8 cellular contexts compared by ENCODE assay signal in genomic region chr14:35401422-35401729, GRCh38. TPM values are rescaled to one million over a fixed set of nuclear protein-coding genes. Genes with fewer than 3 reads are reported as not detected.
DNase-seq lines count a peak whose midpoint lies in the region; ATAC-seq and TF ChIP-seq lines count a peak whose summit lies in the region.

No MANE protein-coding gene starts in this region.

- peak overlapping the region; percentile 93 for H3K4me3 Mint-ChIP-seq in activated CD8-positive, alpha-beta T cell treated with anti-CD3 and anti-CD28 coated beads for 36 hours

- H3K27ac Mint-ChIP-seq in activated CD8-positive, alpha-beta T cell treated with anti-CD3 and anti-CD28 coated beads for 36 hours = peak overlapping the region; percentile 92

- H3K9ac ChIP-seq in skeletal muscle tissue (ENCODE audit: low read depth in 1 of 3, low read length in 3 of 3) = peak overlapping the region; percentile 89 to 96 (median 92)

- H3K27ac ChIP-seq in skeletal muscle tissue (ENCODE audit: low read depth, low read length) = peak overlapping the region; percentile 95

- H3K9me3 Mint-ChIP-seq in activated CD8-positive, alpha-beta T cell treated with anti-CD3 and anti-CD28 coated beads for 36 hours = no peaks in the 10 kb centered on the region

- peaks cover 48 to 64% (median 56%) of the 10 kb centered on the region in 3 donors for H3K4me1 ChIP-seq in skeletal muscle tissue (ENCODE audit: control insufficient read depth in 3 of 3, insufficient read depth in 3 of 3, low read length in 3 of 3)

- H3K9me3 ChIP-seq in skeletal muscle tissue (ENCODE audit: control insufficient read depth in 3 of 3, low read length in 3 of 3) = no peaks in the 10 kb centered on the region

- H3K36me3 ChIP-seq in skeletal muscle tissue (ENCODE audit: control insufficient read depth in 3 of 3, insufficient read depth in 3 of 3, low read length in 3 of 3) = peaks cover 36 to 42% (median 38%) of the 10 kb centered on the region in 3 donors

- CTCF ChIA-PET in activated CD8-positive, alpha-beta T cell treated with anti-CD3 and anti-CD28 coated beads for 36 hours (lab: Charles Lee) = interaction anchor here (0.9 to 7.1 kb wide), 10 partner anchors 9 to 261 kb away, joined by 3 to 88 read pairs (median 4); no protein-coding TSS in a partner anchor

- DNase-seq in GM12865 (ENCODE audit: low read depth) (no peak), foreskin fibroblast (no peak), GF-D8 (lab: John Stamatoyannopoulos, UW) (no peak)
- no peak for DNase-seq in activated CD8-positive, alpha-beta T cell treated with anti-CD3 and anti-CD28 coated beads for 36 hours
- DNase-seq in central memory CD4-positive, alpha-beta T cell = no peak

- no peak for ATAC-seq in activated CD8-positive, alpha-beta T cell treated with anti-CD3 and anti-CD28 coated beads for 36 hours
- ATAC-seq in HG03439 (IDR thresholded peaks at IDR 0.05; ENCODE audit: unreplicated experiment) (no peak), GM21619 (IDR thresholded peaks at IDR 0.05; ENCODE audit: unreplicated experiment) (no peak)

- intact Hi-C loops in activated CD8-positive, alpha-beta T cell treated with anti-CD3 and anti-CD28 coated beads for 36 hours (cut with micrococcal nuclease) = loop anchor here (5.0 kb wide), 2 partner anchors 34 to 49 kb away; no protein-coding TSS in a partner anchor

- TF ChIP-seq CTCF in GM12865 (IDR thresholded peaks at IDR 0.05; ENCODE audit: insufficient read depth, low read depth, low read length, missing control alignments) (no peak), foreskin fibroblast (IDR thresholded peaks at IDR 0.05; ENCODE audit: low read depth, low read length) (no peak)
- no peak for TF ChIP-seq CTCF in activated CD8-positive, alpha-beta T cell treated with anti-CD3 and anti-CD28 coated beads for 36 hours (IDR thresholded peaks at IDR 0.05)

- H3K4me3 ChIP-seq in GM12865 (ENCODE audit: low read depth, low read length) (peak overlapping the region; percentile 54), foreskin fibroblast (ENCODE audit: low read depth in 1 of 2, low read length in 2 of 2) (peak overlapping the region; percentile 88 to 89), skeletal muscle tissue (ENCODE audit: low read length in 3 of 3) (peak overlapping the region; percentile 42 to 97 (median 96))

- no peaks in the 10 kb centered on the region for H3K27me3 ChIP-seq in skeletal muscle tissue (ENCODE audit: control insufficient read depth in 3 of 3, insufficient read depth in 3 of 3, low read length in 3 of 3)

- no peaks in the 10 kb centered on the region for H3K27me3 Mint-ChIP-seq in activated CD8-positive, alpha-beta T cell treated with anti-CD3 and anti-CD28 coated beads for 36 hours

- POLR2A ChIA-PET in activated CD8-positive, alpha-beta T cell treated with anti-CD3 and anti-CD28 coated beads for 36 hours (lab: Charles Lee) = interaction anchor here (0.7 to 8.4 kb wide), 16 partner anchors 9 to 527 kb away, joined by 3 to 222 read pairs (median 16); partner anchors contain the start of genes BAZ1A, PPP2R3C, PRORP and PSMA6

- H3K36me3 Mint-ChIP-seq in activated CD8-positive, alpha-beta T cell treated with anti-CD3 and anti-CD28 coated beads for 36 hours (ENCODE audit: low read depth) = peaks cover 47% of the 10 kb centered on the region

- H3K4me1 Mint-ChIP-seq in activated CD8-positive, alpha-beta T cell treated with anti-CD3 and anti-CD28 coated beads for 36 hours (ENCODE audit: low read depth) = peaks cover 40% of the 10 kb centered on the region

RNA-seq across cellular contexts. Expression of gene NFKBIA, which starts 3.2 kb away (rescaled TPM):
- 100 to 1,000 TPM; 218 to 227 TPM for total RNA-seq in activated CD8-positive, alpha-beta T cell treated with anti-CD3 and anti-CD28 coated beads for 36 hours
- 88.2 TPM for total RNA-seq in skeletal muscle tissue
